Comparison of ENCODE assay signal across 8 cellular contexts in the genomic region with DNA sequence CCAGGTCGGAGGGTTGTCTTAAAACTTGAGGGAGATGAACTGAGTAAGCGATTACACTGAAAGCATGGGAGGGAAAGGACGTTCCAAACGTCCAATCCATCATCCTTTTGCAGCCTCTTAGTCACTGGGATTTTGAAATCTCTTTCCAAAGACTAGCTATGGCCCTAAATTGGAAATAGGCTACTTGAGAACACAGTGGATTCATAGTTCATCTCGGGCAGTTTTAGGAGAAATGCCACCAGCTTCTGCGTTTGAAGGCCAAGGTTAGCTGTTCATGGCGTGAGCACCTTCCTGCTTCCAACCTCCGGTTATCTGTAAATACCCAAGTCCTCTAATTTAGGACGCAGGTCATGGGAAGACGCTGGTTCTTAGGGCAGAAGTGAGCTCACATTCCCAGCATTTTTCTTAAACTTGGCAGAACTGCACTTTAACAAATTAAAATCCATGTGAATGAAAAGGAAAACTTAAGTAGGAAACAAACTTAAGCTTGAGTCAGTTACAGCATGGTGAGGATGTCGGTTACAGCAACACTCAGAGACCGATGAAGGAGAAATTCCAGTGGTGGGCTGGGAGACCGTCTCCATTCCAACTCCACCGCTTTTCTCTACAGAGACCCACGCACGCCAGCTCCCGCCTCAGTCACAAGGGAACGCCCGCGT. TPM values are rescaled to one million over a fixed set of nuclear protein-coding genes. Genes with fewer than 3 reads are reported as not detected.
DNase-seq lines count a peak whose midpoint lies in the region; ATAC-seq, FAIRE-seq and TF ChIP-seq lines count a peak whose summit lies in the region.

No MANE protein-coding gene starts in this region.

- H3K27ac ChIP-seq in DOHH2 (ENCODE audit: low read depth, low read length) = peak overlapping the region; percentile 9
- H3K27ac ChIP-seq in keratinocyte (ENCODE audit: control insufficient read depth, insufficient read depth, low read length) = peak overlapping the region; percentile 94
- peak overlapping the region; percentile 60 to 68 for H3K27ac ChIP-seq in thoracic aorta

- dilution Hi-C loops in keratinocyte (cut with MboI; ENCODE audit: extremely low pct_ligation_motif_present, low sequenced_read_pairs) = no loop called here

- no peaks in the 10 kb centered on the region for H3K9me2 ChIP-seq in DOHH2 (replicated peaks; ENCODE audit: control insufficient read depth, low read length)

- TF ChIP-seq CTCF in DOHH2 (IDR thresholded peaks at IDR 0.05; ENCODE audit: low read depth, low read length, poor library complexity, severe bottlenecking) (no peak), keratinocyte (optimal IDR thresholded peaks at IDR 0.05 in 1 of 3, IDR thresholded peaks at IDR 0.05 in 1 of 3, conservative IDR thresholded peaks at IDR 0.05 in 1 of 3; ENCODE audit: extremely low read depth in 1 of 3, insufficient read depth in 2 of 3, low read length in 3 of 3) (no peak), thoracic aorta (IDR thresholded peaks at IDR 0.05) (no peak)

- no peaks in the 10 kb centered on the region for H3K36me3 Mint-ChIP-seq in activated naive CD8-positive, alpha-beta T cell treated with anti-CD3 and anti-CD28 coated beads, Interleukin-2, amount 50 U/mL, for 24 hours (ENCODE audit: low read depth)

- H2AFZ ChIP-seq in keratinocyte (ENCODE audit: control insufficient read depth, low read length) = peak overlapping the region; percentile 96

- H3K4me1 ChIP-seq in DOHH2 (ENCODE audit: control insufficient read depth, low read length) (peaks cover 58% of the 10 kb centered on the region), keratinocyte (ENCODE audit: control insufficient read depth, extremely low read depth, insufficient read depth, low read length) (peaks cover 13% of the 10 kb centered on the region), thoracic aorta (ENCODE audit: control insufficient read depth in 1 of 2, low read depth in 2 of 2) (peaks cover 0 to 12% of the 10 kb centered on the region in 2 donors)

- H3K36me3 ChIP-seq in DOHH2 (ENCODE audit: control insufficient read depth, low read length) (peaks cover 29% of the 10 kb centered on the region), keratinocyte (ENCODE audit: control insufficient read depth in 2 of 2, extremely low read depth in 1 of 2, insufficient read depth in 2 of 2, low read length in 2 of 2) (no peaks in the 10 kb centered on the region), thoracic aorta (no peaks in the 10 kb centered on the region)

- H4K20me1 ChIP-seq in DOHH2 (ENCODE audit: control insufficient read depth, insufficient read depth, low read depth, low read length) = no peaks in the 10 kb centered on the region
- no peaks in the 10 kb centered on the region for H4K20me1 ChIP-seq in keratinocyte (ENCODE audit: control insufficient read depth, extremely low read depth, insufficient read depth, low read length)

- H3K9me3 ChIP-seq in DOHH2 (ENCODE audit: control insufficient read depth, insufficient read depth, low read length) (no peaks in the 10 kb centered on the region; the same call in 1 of the 2 replicates), keratinocyte (ENCODE audit: control insufficient read depth, low read depth, low read length) (no peaks in the 10 kb centered on the region), thoracic aorta (no peaks in the 10 kb centered on the region)

- DNase-seq in HK-2 (ENCODE audit: unreplicated experiment) (peak; percentile 14), keratinocyte (ENCODE audit: low read depth, low spot score) (no peak), thoracic aorta (ENCODE audit: low spot score) (no peak), Ammon's horn (ENCODE audit: low spot score) (no peak), NCI-H1048 (lab: John Stamatoyannopoulos, UW) (no peak)
- no peak for DNase-seq in activated naive CD8-positive, alpha-beta T cell treated with anti-CD3 and anti-CD28 coated beads, Interleukin-2, amount 50 U/mL, for 24 hours
- DNase-seq in stimulated activated CD4-positive, alpha-beta T cell treated with anti-CD3 and anti-CD28 coated beads, Interleukin-4, amount 100 ng/mL, for 4 hours = no peak

- H3K79me2 ChIP-seq in DOHH2 (ENCODE audit: control insufficient read depth, low read length) = peaks cover 47% of the 10 kb centered on the region
- no peaks in the 10 kb centered on the region for H3K79me2 ChIP-seq in keratinocyte (ENCODE audit: control insufficient read depth, insufficient read depth, low read length)

- H3K27ac Mint-ChIP-seq in activated naive CD8-positive, alpha-beta T cell treated with anti-CD3 and anti-CD28 coated beads, Interleukin-2, amount 50 U/mL, for 24 hours = peak overlapping the region; percentile 66

- H3K4me1 Mint-ChIP-seq in activated naive CD8-positive, alpha-beta T cell treated with anti-CD3 and anti-CD28 coated beads, Interleukin-2, amount 50 U/mL, for 24 hours = peaks cover 11% of the 10 kb centered on the region

- no peak for ATAC-seq in activated naive CD8-positive, alpha-beta T cell treated with anti-CD3 and anti-CD28 coated beads, Interleukin-2, amount 50 U/mL, for 24 hours
- peak; percentile 41 for ATAC-seq in thoracic aorta (ENCODE audit: insufficient number of reproducible peaks, low FRiP score, low read depth)

- H3K9ac ChIP-seq in keratinocyte (ENCODE audit: control insufficient read depth, extremely low read depth, insufficient read depth, low read length) = peak overlapping the region; percentile 86

- peak overlapping the region; percentile 76 for H3K4me3 ChIP-seq in DOHH2 (ENCODE audit: low read length)
- peak overlapping the region; percentile 79 to 96 (median 92) for H3K4me3 ChIP-seq in keratinocyte (ENCODE audit: control insufficient read depth in 2 of 3, extremely low read depth in 1 of 3, insufficient read depth in 2 of 3, low read depth in 1 of 3, low read length in 3 of 3)
- H3K4me3 ChIP-seq in thoracic aorta = peak overlapping the region; percentile 79

- H3K27me3 ChIP-seq in DOHH2 (ENCODE audit: control insufficient read depth, low read length) (no peaks in the 10 kb centered on the region), keratinocyte (ENCODE audit: control insufficient read depth, extremely low read depth, insufficient read depth, low read length) (peaks cover 16% of the 10 kb centered on the region), thoracic aorta (replicated peaks; ENCODE audit: insufficient read depth) (no peaks in the 10 kb centered on the region)

- peak overlapping the region; percentile 81 for H3K4me3 Mint-ChIP-seq in activated naive CD8-positive, alpha-beta T cell treated with anti-CD3 and anti-CD28 coated beads, Interleukin-2, amount 50 U/mL, for 24 hours

- peak; percentile 63 for FAIRE-seq in keratinocyte (lab: Jason Lieb, UNC)

- H3K27me3 Mint-ChIP-seq in activated naive CD8-positive, alpha-beta T cell treated with anti-CD3 and anti-CD28 coated beads, Interleukin-2, amount 50 U/mL, for 24 hours = peaks cover 47% of the 10 kb centered on the region

- peak overlapping the region; percentile 71 for H3K4me2 ChIP-seq in DOHH2 (ENCODE audit: low read length)
- H3K4me2 ChIP-seq in keratinocyte (ENCODE audit: control insufficient read depth, extremely low read depth, insufficient read depth, low read depth, low read length) = peak overlapping the region; percentile 100

- H3F3A ChIP-seq in DOHH2 (ENCODE audit: control insufficient read depth, insufficient read depth) = peaks cover 11% of the 10 kb centered on the region

- H3K9me1 ChIP-seq in keratinocyte (ENCODE audit: control insufficient read depth, extremely low read depth, insufficient read depth, low read length) = no peaks in the 10 kb centered on the region

- no peaks in the 10 kb centered on the region for H3K9me3 Mint-ChIP-seq in activated naive CD8-positive, alpha-beta T cell treated with anti-CD3 and anti-CD28 coated beads, Interleukin-2, amount 50 U/mL, for 24 hours

RNA-seq across cellular contexts. Expression of gene EML6, which starts 0.7 kb away (rescaled TPM):
- 0.26 to 2.0 TPM (median 0.96 TPM) in 3 replicates for polyA plus RNA-seq in keratinocyte
- 1.1 TPM for polyA plus RNA-seq in keratinocyte (2011; ENCODE audit: low read depth)
- 0.36 and 0.57 TPM in 2 replicates for polyA plus RNA-seq in keratinocyte (2011; cell fraction: cytosol; rRNA removed)
- polyA plus RNA-seq in keratinocyte (2011; cell fraction: nucleus; rRNA removed) = 1.9 and 4.1 TPM in 2 replicates
- 0.38 and 1.6 TPM in 2 replicates for polyA plus RNA-seq in keratinocyte (2012; ENCODE audit: low replicate concordance)
- 1.0 to 1.8 TPM (median 1.7 TPM) in 3 replicates for polyA minus RNA-seq in keratinocyte
- not detected for polyA minus RNA-seq in keratinocyte (2011; cell fraction: cytosol; rRNA and poly(A)+ RNA removed)
- 0.84 and 2.3 TPM in 2 replicates for polyA minus RNA-seq in keratinocyte (2011; cell fraction: nucleus; rRNA and poly(A)+ RNA removed)
- under 1 TPM; 0.81 to 0.92 TPM for total RNA-seq in thoracic aorta

Comparison
In these comparisons a context has a peak if more than half of its experiments do, and no peak if none do; other contexts are left out.
1. H3K27ac ChIP-seq: peak in every context shown above with its lines; median percentile 94 in keratinocyte; 64 in thoracic aorta; 9 in DOHH2.